Comparison of ENCODE assay signal across 9 cellular contexts in genomic region chr17:5031365-5032082, GRCh38. TPM values are rescaled to one million over a fixed set of nuclear protein-coding genes. Genes with fewer than 3 reads are reported as not detected.
DNase-seq lines count a peak whose midpoint lies in the region; ATAC-seq, FAIRE-seq and TF ChIP-seq lines count a peak whose summit lies in the region.
"Had no signal": no experiment of that assay in that cellular context is flagged by ENCODE, and none has a peak within 500 bp of the region (broad histone marks: within the 10 kb centered on the region; RNA-seq: fewer than 3 reads in every experiment).

No MANE protein-coding gene starts in this region.

- peak overlapping the region; percentile 50 for H3K4me3 ChIP-seq in iPS-18a (ENCODE audit: low read length)
- H3K4me3 ChIP-seq in gastrocnemius medialis: peak overlapping the region; percentile 43 to 53 (median 47)

- no peak overlapping the region for H3K9ac ChIP-seq in iPS-18a (ENCODE audit: low read length)

- H3K9me3 Mint-ChIP-seq in brain: peaks cover 0 to 2% (median 0%) of the 10 kb centered on the region in 5 experiments

- H3K36me3 Mint-ChIP-seq in brain: no peaks in the 10 kb centered on the region

- intact Hi-C loops in gastrocnemius medialis (cut with DNase I; ENCODE audit: low total_unique reads): loop anchor here (2.0 kb wide), 1 partner anchor 31 kb away; no protein-coding TSS in a partner anchor

- peak overlapping the region; percentile 52 to 87 (median 72) for H3K27ac Mint-ChIP-seq in brain

- no peak for FAIRE-seq in H54 (lab: Jason Lieb, UNC)

- H3K9me3 ChIP-seq in iPS-18a (ENCODE audit: control insufficient read depth, low read depth, low read length) (no peaks in the 10 kb centered on the region), gastrocnemius medialis (no peaks in the 10 kb centered on the region)

- peaks cover 30% of the 10 kb centered on the region for H3K27me3 Mint-ChIP-seq in brain

- ATAC-seq in gastrocnemius medialis: peak; percentile 58 to 61
- no peak for ATAC-seq in GM21576 (IDR thresholded peaks at IDR 0.05; ENCODE audit: unreplicated experiment)

- H3K36me3 ChIP-seq in iPS-18a (ENCODE audit: control insufficient read depth, low read depth, low read length) (no peaks in the 10 kb centered on the region), gastrocnemius medialis (no peaks in the 10 kb centered on the region)

- H3K27me3 ChIP-seq in iPS-18a (ENCODE audit: control insufficient read depth, insufficient read depth, low read length): peaks cover 20% of the 10 kb centered on the region
- H3K27me3 ChIP-seq in gastrocnemius medialis: peaks cover 8 to 11% (median 9%) of the 10 kb centered on the region in 3 donors

- H3K4me1 Mint-ChIP-seq in brain: peaks cover 6% of the 10 kb centered on the region

- H3K4me3 Mint-ChIP-seq in brain: peak overlapping the region; percentile 79 to 86 (median 81)

- in situ Hi-C loops in gastrocnemius medialis (cut with MboI; ENCODE audit: low sequenced_read_pairs in 4 of 4): no loop called here

- TF ChIP-seq CTCF in brain (conservative IDR thresholded peaks at IDR 0.05): peak; percentile 71 to 83
- TF ChIP-seq CTCF in gastrocnemius medialis (IDR thresholded peaks at IDR 0.05 in 4 of 5, conservative IDR thresholded peaks at IDR 0.05 in 1 of 5): peak; percentile 66 to 85 (median 83)

- DNase-seq in D341Med (ENCODE audit: low spot score): peak; percentile 91
- DNase-seq in H54 (ENCODE audit: insufficient read length, low spot score): peak; percentile 84
- peak; percentile 77 for DNase-seq in NCI-H1436 (lab: John Stamatoyannopoulos, UW)
- DNase-seq in UCSD-AML1 (lab: John Stamatoyannopoulos, UW; ENCODE audit: unreplicated experiment): peak; percentile 78
- DNase-seq in gastrocnemius medialis: peak; percentile 40 to 65

- H3K27ac ChIP-seq in iPS-18a (ENCODE audit: low read length): no peak overlapping the region
- H3K27ac ChIP-seq in gastrocnemius medialis: no peak overlapping the region

- TF ChIP-seq POLR2A in H54 (IDR thresholded peaks at IDR 0.05; ENCODE audit: low read depth, low read length) (no peak), gastrocnemius medialis (IDR thresholded peaks at IDR 0.05) (no peak)

- H3K4me1 ChIP-seq in iPS-18a (ENCODE audit: control insufficient read depth, low read depth, low read length): no peaks in the 10 kb centered on the region
- no peaks in the 10 kb centered on the region for H3K4me1 ChIP-seq in gastrocnemius medialis

RNA-seq across cellular contexts. Expression of gene SLC52A1, which starts 3.7 kb away (rescaled TPM):
- not detected for polyA plus RNA-seq in brain (ENCODE audit: insufficient read depth, low read depth, low replicate concordance)
- total RNA-seq in gastrocnemius medialis: not detected
- total RNA-seq: temporal lobe had no signal

RNA-seq across cellular contexts. Expression of gene KIF1C, which starts 33.8 kb away (rescaled TPM):
- polyA plus RNA-seq in brain (ENCODE audit: insufficient read depth, low read depth, low replicate concordance): 90.7 TPM
- total RNA-seq in gastrocnemius medialis: 100 to 1,000 TPM; 327 to 543 (median 393) TPM

RNA-seq across cellular contexts. Expression of gene INCA1, which starts 34.2 kb away (rescaled TPM):
- 3.5 TPM for polyA plus RNA-seq in brain (ENCODE audit: insufficient read depth, low read depth, low replicate concordance)
- total RNA-seq in gastrocnemius medialis: 1 to 10 TPM; 1.9 to 5.7 (median 4.3) TPM

RNA-seq across cellular contexts. Expression of gene CAMTA2, which starts 44.0 kb away (rescaled TPM):
- polyA plus RNA-seq in brain (ENCODE audit: insufficient read depth, low read depth, low replicate concordance): 93.6 TPM
- total RNA-seq in gastrocnemius medialis: 10 to 100 TPM; 19.1 to 46.4 (median 36.4) TPM

RNA-seq across cellular contexts. Expression of gene ZFP3, which starts 46.7 kb away (rescaled TPM):
- 3.6 TPM for polyA plus RNA-seq in brain (ENCODE audit: insufficient read depth, low read depth, low replicate concordance)
- 10 to 100 TPM in 1 of 4 donors, 1 to 10 TPM in 3; 6.1 to 11.4 (median 7.6) TPM for total RNA-seq in gastrocnemius medialis
